ENCODE assay signal across 8 cellular contexts in the genomic region with DNA sequence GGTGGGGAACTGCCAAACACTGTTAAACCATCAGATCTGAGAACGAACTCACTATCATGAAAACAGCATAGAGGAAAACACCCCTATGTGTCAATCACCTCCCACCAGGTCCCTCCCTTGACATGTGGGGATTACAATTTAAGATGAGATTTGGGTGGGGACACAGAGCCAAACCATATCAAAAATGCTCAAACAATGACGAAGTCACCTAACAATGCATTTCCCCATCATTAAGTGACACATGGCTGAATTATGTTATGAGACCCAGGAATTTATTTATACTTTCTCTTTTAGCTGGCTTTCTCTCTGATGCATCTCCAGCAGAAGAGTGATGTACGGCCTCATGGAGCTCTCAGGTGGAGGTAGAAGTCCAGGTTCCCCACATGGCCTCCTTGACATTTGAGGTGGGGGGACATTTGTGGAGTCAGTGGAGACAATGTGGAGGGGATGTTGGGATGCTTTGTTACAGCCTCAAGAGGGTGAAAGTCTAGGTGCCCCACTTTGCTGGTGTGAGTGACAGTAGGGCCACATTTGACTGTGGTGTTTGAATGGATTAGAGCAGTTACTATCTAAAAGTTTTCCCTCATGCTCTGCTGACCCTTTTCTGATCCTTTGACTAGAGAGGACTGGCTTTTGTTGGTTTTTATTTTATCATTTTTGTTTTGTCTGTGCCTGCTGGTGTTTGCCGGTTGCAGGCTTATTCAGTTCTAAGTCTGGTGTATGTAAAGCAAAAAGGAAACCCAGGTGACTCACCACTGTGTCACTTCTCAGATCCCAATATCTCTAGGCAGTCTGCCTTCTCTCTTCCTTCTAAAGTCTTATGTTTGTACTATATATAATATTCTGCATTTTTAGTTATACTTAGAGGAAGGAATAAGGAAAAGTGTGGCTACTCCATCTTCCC. TPM values are rescaled to one million over a fixed set of nuclear protein-coding genes. Genes with fewer than 3 reads are reported as not detected.
A peak's percentile ranks its signal among the peaks of the same experiment; 100 is the strongest.
DNase-seq lines count a peak whose midpoint lies in the region; ATAC-seq and TF ChIP-seq lines count a peak whose summit lies in the region.

No MANE protein-coding gene starts in this region.

- TF ChIP-seq CTCF in fibroblast of the aortic adventitia (IDR thresholded peaks at IDR 0.05; ENCODE audit: insufficient read depth, low read length) (no peak), WERI-Rb-1 (IDR thresholded peaks at IDR 0.05; ENCODE audit: low read depth, low read length) (no peak)

- DNase-seq in EL (peak; percentile 89), RKO (ENCODE audit: low spot score) (peak; percentile 69), fibroblast of the aortic adventitia (ENCODE audit: low read depth) (peak; percentile 76), midbrain (lab: John Stamatoyannopoulos, UW) (no peak), NCI-H1930 (lab: John Stamatoyannopoulos, UW) (no peak), WERI-Rb-1 (no peak), NCI-H1105 treated with DMSO at 0.1 percent for 48 hours (lab: John Stamatoyannopoulos, UW) (no peak)

- H3K9me3 ChIP-seq in WERI-Rb-1 (ENCODE audit: severe bottlenecking) = no peaks in the 10 kb centered on the region

- H3K4me3 ChIP-seq in fibroblast of the aortic adventitia (ENCODE audit: low read depth, low read length) = peak overlapping the region; percentile 15
- H3K4me3 ChIP-seq in WERI-Rb-1 (ENCODE audit: low read depth, low read length) = no peak overlapping the region

- peak; percentile 66 for ATAC-seq in GM21825 (IDR thresholded peaks at IDR 0.05; ENCODE audit: unreplicated experiment)

- H3K27me3 ChIP-seq in WERI-Rb-1 (ENCODE audit: insufficient read depth, low read depth, severe bottlenecking) = no peaks in the 10 kb centered on the region

- no peaks in the 10 kb centered on the region for H3K36me3 ChIP-seq in WERI-Rb-1

- no peak overlapping the region for H3K27ac ChIP-seq in WERI-Rb-1

RNA-seq across cellular contexts. Expression of a gene that starts 18.5 kb away (rescaled TPM):
- 6.7 and 27.4 TPM in 2 replicates for total RNA-seq in fibroblast of the aortic adventitia (ENCODE audit: low replicate concordance)

RNA-seq across cellular contexts. Expression of a gene that starts 38.3 kb away (rescaled TPM):
- total RNA-seq in fibroblast of the aortic adventitia (ENCODE audit: low replicate concordance) = 0.18 TPM in 1 of 2 replicates, not detected in the other

Comparison
In these comparisons a context has a peak if more than half of its experiments do, and no peak if none do; other contexts are left out.
1. DNase-seq: peak in EL (single experiment), RKO (single experiment) and fibroblast of the aortic adventitia (single experiment); none in midbrain (single experiment), NCI-H1930 (0 of 2), WERI-Rb-1 (single experiment) and NCI-H1105 treated with DMSO at 0.1 percent for 48 hours (single experiment).